In the genomic region with DNA sequence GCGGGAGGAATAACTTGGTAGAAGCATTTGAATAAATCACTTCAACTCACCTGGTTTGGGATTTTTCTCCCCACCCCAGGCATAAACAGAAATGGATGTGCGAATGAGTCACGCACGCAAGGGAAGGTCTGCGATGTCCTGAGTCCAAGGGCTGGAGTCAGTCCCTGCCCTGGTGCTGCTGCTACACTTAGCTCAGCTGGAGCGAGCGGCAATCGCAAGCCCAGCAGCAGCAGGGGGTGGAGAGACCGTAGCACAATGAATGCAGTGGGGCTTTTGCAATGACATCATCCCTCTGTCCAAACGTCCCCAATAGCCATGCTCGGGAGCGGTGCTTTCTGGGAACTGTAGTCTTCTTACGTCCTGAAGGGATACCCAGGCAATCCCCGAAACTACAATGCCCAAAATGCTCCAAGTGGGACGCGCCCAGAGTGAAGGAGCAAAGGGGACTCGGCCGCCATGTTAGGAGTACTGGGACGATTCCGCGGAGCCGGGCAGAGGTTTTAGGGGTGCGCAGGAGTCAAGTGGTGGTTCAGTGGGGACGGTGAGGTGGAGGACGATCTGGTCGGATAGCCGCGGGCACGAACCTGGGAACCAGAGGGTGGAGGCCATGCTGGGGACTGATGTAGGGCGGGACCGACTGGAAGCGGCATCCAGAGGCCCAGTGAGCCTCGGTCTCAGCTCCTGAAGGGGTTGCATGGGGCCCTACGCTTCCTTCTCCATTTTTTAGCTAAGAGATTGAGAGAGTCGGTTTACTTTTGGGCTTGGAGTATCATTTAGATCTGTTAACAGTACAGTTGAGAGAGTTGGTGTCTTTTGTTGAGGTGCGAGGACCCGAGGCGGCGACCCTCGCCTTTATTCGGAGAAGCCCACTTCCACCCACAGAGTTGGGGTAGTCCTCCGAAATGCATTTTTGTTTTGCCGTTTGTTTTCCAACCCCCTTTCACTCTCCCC, we compare ENCODE assay signal across 8 cellular contexts. TPM values are rescaled to one million over a fixed set of nuclear protein-coding genes. Genes with fewer than 3 reads are reported as not detected.
DNase-seq lines count a peak whose midpoint lies in the region; ATAC-seq and TF ChIP-seq lines count a peak whose summit lies in the region.

Gene RAB30 (minus strand): TSS at position 257 of the 951 bp plus-strand sequence. CDS start 74,581 bp downstream, outside the sequence.

- H3K79me2 ChIP-seq in parathyroid adenoma: peaks cover 20% of the 10 kb centered on the region

- H3K9ac ChIP-seq in parathyroid adenoma: peak within 1 kb of the TSS; percentile 63

- H3K36me3 Mint-ChIP-seq in activated naive CD8-positive, alpha-beta T cell treated with anti-CD3 and anti-CD28 coated beads, Interleukin-2, amount 50 U/mL, for 24 hours (ENCODE audit: low read depth): peaks cover 33% of the 10 kb centered on the region

- TF ChIP-seq CTCF in GM12864 (IDR thresholded peaks at IDR 0.05; ENCODE audit: low read depth, low read length, missing control alignments) (no peak), cardiac muscle cell (IDR thresholded peaks at IDR 0.05; ENCODE audit: low read depth, low read length) (no peak), parathyroid adenoma (IDR thresholded peaks at IDR 0.05) (no peak), tibial nerve (IDR thresholded peaks at IDR 0.05) (peak in 2 of 5 experiments; percentile 16 to 20)

- H3K4me2 ChIP-seq in parathyroid adenoma (ENCODE audit: low read length): peak within 1 kb of the TSS; percentile 83

- H3K36me3 ChIP-seq in cardiac muscle cell: peaks cover 2% of the 10 kb centered on the region
- H3K36me3 ChIP-seq in parathyroid adenoma (ENCODE audit: control insufficient read depth, insufficient read depth, low read length): no peaks in the 10 kb centered on the region
- H3K36me3 ChIP-seq in tibial nerve: peaks cover 0 to 14% (median 3%) of the 10 kb centered on the region in 3 donors

- no peak within 1 kb of the TSS for H3K4me3 Mint-ChIP-seq in activated naive CD8-positive, alpha-beta T cell treated with anti-CD3 and anti-CD28 coated beads, Interleukin-2, amount 50 U/mL, for 24 hours

- peak; percentile 99 for DNase-seq in GM12864 (ENCODE audit: low read depth)
- DNase-seq in NCI-H1105 treated with DMSO at 0.1 percent for 48 hours (lab: John Stamatoyannopoulos, UW): peak; percentile 100
- peak; percentile 99 for DNase-seq in SKM-1 treated with dmso at 0.1 percent for 144 hours (lab: John Stamatoyannopoulos, UW; ENCODE audit: unreplicated experiment)
- peak; percentile 89 for DNase-seq in activated naive CD8-positive, alpha-beta T cell treated with anti-CD3 and anti-CD28 coated beads, Interleukin-2, amount 50 U/mL, for 24 hours
- DNase-seq in cardiac muscle cell (ENCODE audit: low read depth in 1 of 2, low spot score in 1 of 2): peak; percentile 99 to 100
- DNase-seq in tibial nerve (ENCODE audit: low spot score in 2 of 2): peak; percentile 93 to 98

- peak; percentile 93 to 96 for TF ChIP-seq POLR2A in tibial nerve (IDR thresholded peaks at IDR 0.05)

- H3K4me3 ChIP-seq in GM12864 (ENCODE audit: low read depth, low read length) (peak within 1 kb of the TSS; percentile 69), cardiac muscle cell (peak within 1 kb of the TSS; percentile 83), parathyroid adenoma (ENCODE audit: low read depth, low read length) (peak within 1 kb of the TSS; percentile 91), tibial nerve (peak within 1 kb of the TSS; percentile 73 to 84 (median 76))

- H2AFZ ChIP-seq in parathyroid adenoma: peak within 1 kb of the TSS; percentile 87

- H3K9me3 Mint-ChIP-seq in activated naive CD8-positive, alpha-beta T cell treated with anti-CD3 and anti-CD28 coated beads, Interleukin-2, amount 50 U/mL, for 24 hours: no peaks in the 10 kb centered on the region

- H3K4me1 ChIP-seq in cardiac muscle cell (ENCODE audit: low read depth) (peaks cover 19% of the 10 kb centered on the region), parathyroid adenoma (no peaks in the 10 kb centered on the region), tibial nerve (peaks cover 0 to 51% (median 24%) of the 10 kb centered on the region in 4 donors)

- ATAC-seq in HG02678 (IDR thresholded peaks at IDR 0.05; ENCODE audit: unreplicated experiment): peak; percentile 94
- peak; percentile 98 for ATAC-seq in activated naive CD8-positive, alpha-beta T cell treated with anti-CD3 and anti-CD28 coated beads, Interleukin-2, amount 50 U/mL, for 24 hours

- peaks cover 51% of the 10 kb centered on the region for H3K4me1 Mint-ChIP-seq in activated naive CD8-positive, alpha-beta T cell treated with anti-CD3 and anti-CD28 coated beads, Interleukin-2, amount 50 U/mL, for 24 hours

- H3K27ac Mint-ChIP-seq in activated naive CD8-positive, alpha-beta T cell treated with anti-CD3 and anti-CD28 coated beads, Interleukin-2, amount 50 U/mL, for 24 hours: no peak within 1 kb of the TSS

- H3K27ac ChIP-seq in cardiac muscle cell (peak within 1 kb of the TSS; percentile 90), parathyroid adenoma (peak within 1 kb of the TSS; percentile 90), tibial nerve (peak within 1 kb of the TSS; percentile 91 to 97 (median 94))

- H3K9me3 ChIP-seq in cardiac muscle cell (ENCODE audit: low read depth) (no peaks in the 10 kb centered on the region), parathyroid adenoma (ENCODE audit: control insufficient read depth, low read length) (no peaks in the 10 kb centered on the region), tibial nerve (no peaks in the 10 kb centered on the region)

- H3K27me3 ChIP-seq in cardiac muscle cell: no peaks in the 10 kb centered on the region
- H3K27me3 ChIP-seq in parathyroid adenoma (ENCODE audit: control insufficient read depth, insufficient read depth, low read length): no peaks in the 10 kb centered on the region
- H3K27me3 ChIP-seq in tibial nerve: no peaks in the 10 kb centered on the region

- WGBS in tibial nerve, 2 donors: 0 to 2% methylated on average over 34 to 39 of the region's 43 CpGs

- no peaks in the 10 kb centered on the region for H3K27me3 Mint-ChIP-seq in activated naive CD8-positive, alpha-beta T cell treated with anti-CD3 and anti-CD28 coated beads, Interleukin-2, amount 50 U/mL, for 24 hours

- peak; percentile 81 to 99 for TF ChIP-seq EP300 in tibial nerve (IDR thresholded peaks at IDR 0.05)

RNA-seq across cellular contexts. Expression of gene RAB30, which starts in this region (rescaled TPM):
- 9.4 and 9.8 TPM in 2 replicates for total RNA-seq in cardiac muscle cell
- polyA plus RNA-seq in cardiac muscle cell: 4.3 and 6.9 TPM in 2 replicates
- total RNA-seq in tibial nerve: 10 to 100 TPM; 19.8 to 50.4 (median 31.2) TPM

Comparison
In these comparisons a context has a peak if more than half of its experiments do, and no peak if none do; other contexts are left out.
1. Peak in every context shown above with its lines: DNase-seq, ATAC-seq, H3K4me3 ChIP-seq and H3K27ac ChIP-seq.